In genomic region chr2:10119601-10120157, GRCh38 we compare ENCODE assay signal across 7 cellular contexts. TPM values are rescaled to one million over a fixed set of nuclear protein-coding genes. Genes with fewer than 3 reads are reported as not detected.
DNase-seq lines count a peak whose midpoint lies in the region; ATAC-seq, FAIRE-seq and TF ChIP-seq lines count a peak whose summit lies in the region.

No MANE protein-coding gene starts in this region.

- FAIRE-seq in GM12891 (lab: Jason Lieb, UNC) = no peak

- DNase-seq in activated CD4-positive, alpha-beta memory T cell treated with anti-CD3 and anti-CD28 coated beads for 36 hours = no peak
- DNase-seq in stimulated activated effector memory CD8-positive, alpha-beta T cell treated with anti-CD3 and anti-CD28 coated beads, Interleukin-12 subunit alpha, Interleukin-12 subunit beta, amount 100 ng/mL, for 72 hours (ENCODE audit: low spot score in 2 of 2) = no peak
- no peak for DNase-seq in GM12891 (ENCODE audit: insufficient read length, low spot score)

- peak overlapping the region; percentile 97; the same call in 1 of the 2 replicates for H3K27ac ChIP-seq in HEK293 (ENCODE audit: extremely low read depth, low read depth, low read length)

- H3K4me3 ChIP-seq in HEK293 (ENCODE audit: low read depth, low read length) (peak overlapping the region; percentile 70), iPS-15b (ENCODE audit: low read depth, low read length) (peak overlapping the region; percentile 33)

- H3K27me3 ChIP-seq in iPS-15b (ENCODE audit: control insufficient read depth, insufficient read depth, low read length) = no peaks in the 10 kb centered on the region

- no peaks in the 10 kb centered on the region for H3K9me3 Mint-ChIP-seq in activated CD4-positive, alpha-beta memory T cell treated with anti-CD3 and anti-CD28 coated beads for 36 hours
- no peaks in the 10 kb centered on the region for H3K9me3 Mint-ChIP-seq in stimulated activated effector memory CD8-positive, alpha-beta T cell treated with anti-CD3 and anti-CD28 coated beads, Interleukin-12 subunit alpha, Interleukin-12 subunit beta, amount 100 ng/mL, for 72 hours

- H3K4me1 ChIP-seq in HEK293 (ENCODE audit: control insufficient read depth, insufficient read depth, low read length) = 0 out of 2 replicates have a peak, but pooled peaks cover under 1% of the 10 kb centered on the region
- H3K4me1 ChIP-seq in iPS-15b (ENCODE audit: control insufficient read depth, insufficient read depth, low read length) = no peaks in the 10 kb centered on the region

- no peak overlapping the region for H3K9ac ChIP-seq in iPS-15b (ENCODE audit: low read depth, low read length)

- intact Hi-C loops in activated CD4-positive, alpha-beta memory T cell treated with anti-CD3 and anti-CD28 coated beads for 36 hours (cut with micrococcal nuclease) = loop anchor here (1.0 to 5.0 kb wide), 8 partner anchors 47 to 673 kb away; no protein-coding TSS in a partner anchor

- H3K36me3 ChIP-seq in HEK293 (ENCODE audit: control insufficient read depth in 2 of 2, insufficient read depth in 1 of 2, low read length in 2 of 2) (peaks cover 4 to 15% of the 10 kb centered on the region in 2 experiments; a peak in 2 of 3 replicates), iPS-15b (ENCODE audit: control insufficient read depth, insufficient read depth, low read length) (peaks cover under 1% of the 10 kb centered on the region)

- H3K36me3 Mint-ChIP-seq in activated CD4-positive, alpha-beta memory T cell treated with anti-CD3 and anti-CD28 coated beads for 36 hours = peaks cover 30% of the 10 kb centered on the region
- H3K36me3 Mint-ChIP-seq in stimulated activated effector memory CD8-positive, alpha-beta T cell treated with anti-CD3 and anti-CD28 coated beads, Interleukin-12 subunit alpha, Interleukin-12 subunit beta, amount 100 ng/mL, for 72 hours = peaks cover 47% of the 10 kb centered on the region

- peaks cover 30% of the 10 kb centered on the region for H3K4me1 Mint-ChIP-seq in activated CD4-positive, alpha-beta memory T cell treated with anti-CD3 and anti-CD28 coated beads for 36 hours (ENCODE audit: low read depth)
- H3K4me1 Mint-ChIP-seq in stimulated activated effector memory CD8-positive, alpha-beta T cell treated with anti-CD3 and anti-CD28 coated beads, Interleukin-12 subunit alpha, Interleukin-12 subunit beta, amount 100 ng/mL, for 72 hours = peaks cover 35% of the 10 kb centered on the region

- TF ChIP-seq POLR2A in GM12891 (IDR thresholded peaks at IDR 0.05; ENCODE audit: low read depth, low read length) = no peak

- POLR2A ChIA-PET in HEK293 (lab: Yijun Ruan, JAX) = interaction anchor here (0.6 to 1.8 kb wide), 7 partner anchors 10 to 329 kb away, joined by 3 to 7 read pairs (median 4); partner anchors contain the start of gene ODC1
- POLR2A ChIA-PET in activated CD4-positive, alpha-beta memory T cell treated with anti-CD3 and anti-CD28 coated beads for 36 hours (lab: Charles Lee) = interaction anchor here (1.0 to 1.6 kb wide), 2 partner anchors 23 to 211 kb away, joined by 3 to 8 read pairs; no protein-coding TSS in a partner anchor

- H3K9me3 ChIP-seq in HEK293 (ENCODE audit: control insufficient read depth, insufficient read depth, low read depth, low read length) (no peaks in the 10 kb centered on the region), iPS-15b (ENCODE audit: control insufficient read depth, insufficient read depth, low read length) (no peaks in the 10 kb centered on the region)

- ATAC-seq in stimulated activated effector memory CD8-positive, alpha-beta T cell treated with anti-CD3 and anti-CD28 coated beads, Interleukin-12 subunit alpha, Interleukin-12 subunit beta, amount 100 ng/mL, for 72 hours = no peak
- no peak for ATAC-seq in GM21723 (IDR thresholded peaks at IDR 0.05; ENCODE audit: unreplicated experiment)
- ATAC-seq in GM18861 (IDR thresholded peaks at IDR 0.05; ENCODE audit: unreplicated experiment) = no peak

- no peak for TF ChIP-seq CTCF in HEK293 (tag by site-specific recombination; IDR thresholded peaks at IDR 0.05)

- H3K27me3 Mint-ChIP-seq in activated CD4-positive, alpha-beta memory T cell treated with anti-CD3 and anti-CD28 coated beads for 36 hours = peaks cover 3% of the 10 kb centered on the region

- peak overlapping the region; percentile 86 for H3K4me3 Mint-ChIP-seq in activated CD4-positive, alpha-beta memory T cell treated with anti-CD3 and anti-CD28 coated beads for 36 hours
- peak overlapping the region; percentile 79 for H3K4me3 Mint-ChIP-seq in stimulated activated effector memory CD8-positive, alpha-beta T cell treated with anti-CD3 and anti-CD28 coated beads, Interleukin-12 subunit alpha, Interleukin-12 subunit beta, amount 100 ng/mL, for 72 hours

- H3K27ac Mint-ChIP-seq in activated CD4-positive, alpha-beta memory T cell treated with anti-CD3 and anti-CD28 coated beads for 36 hours = peak overlapping the region; percentile 93
- H3K27ac Mint-ChIP-seq in stimulated activated effector memory CD8-positive, alpha-beta T cell treated with anti-CD3 and anti-CD28 coated beads, Interleukin-12 subunit alpha, Interleukin-12 subunit beta, amount 100 ng/mL, for 72 hours = peak overlapping the region; percentile 77

- CTCF ChIA-PET in HEK293 (lab: Yijun Ruan, JAX) = interaction anchor here (0.7 to 1.9 kb wide), 4 partner anchors 22 to 48 kb away, joined by 3 to 13 read pairs (median 6); no protein-coding TSS in a partner anchor
- CTCF ChIA-PET in activated CD4-positive, alpha-beta memory T cell treated with anti-CD3 and anti-CD28 coated beads for 36 hours (lab: Charles Lee) = interaction anchor here (0.6 to 3.3 kb wide), 7 partner anchors 22 to 316 kb away, joined by 3 to 23 read pairs (median 12); no protein-coding TSS in a partner anchor

TF ChIP-seq in HEK293, 187 proteins besides CTCF, POLR2A, EP300 and RAD21 (continues in another document):
- TF ChIP-seq ZNF350 (tag by site-specific recombination; IDR thresholded peaks at IDR 0.05) = no peak
- TF ChIP-seq OVOL3 (tag by site-specific recombination; IDR thresholded peaks at IDR 0.05) = no peak
- no peak for TF ChIP-seq ZNF521 (tag by site-specific recombination; IDR thresholded peaks at IDR 0.05)
- TF ChIP-seq ZNF221 (tag by site-specific recombination; IDR thresholded peaks at IDR 0.05; ENCODE audit: borderline replicate concordance) = no peak
- TF ChIP-seq YY1 (tag by site-specific recombination; IDR thresholded peaks at IDR 0.05) = no peak
- no peak for TF ChIP-seq ZFP37 (tag by site-specific recombination; IDR thresholded peaks at IDR 0.05)
- TF ChIP-seq ZBTB6 (tag by site-specific recombination; IDR thresholded peaks at IDR 0.05) = peak; percentile 79

TF ChIP-seq in GM12891, 5 proteins besides CTCF, POLR2A, EP300 and RAD21:
- TF ChIP-seq POLR2AphosphoS5 (IDR thresholded peaks at IDR 0.05; ENCODE audit: low read depth, low read length) (no peak), SPI1 (IDR thresholded peaks at IDR 0.05; ENCODE audit: low read depth, low read length) (no peak), TAF1 (IDR thresholded peaks at IDR 0.05; ENCODE audit: low read depth, low read length) (no peak), PAX5 (IDR thresholded peaks at IDR 0.05; ENCODE audit: insufficient read depth, low read length, severe bottlenecking) (no peak), POU2F2 (IDR thresholded peaks at IDR 0.05; ENCODE audit: low read depth, low read length) (no peak)

RNA-seq across cellular contexts. Expression of gene RRM2, which starts 2.9 kb away (rescaled TPM):
- 100 to 1,000 TPM; 523 to 528 TPM for total RNA-seq in activated CD4-positive, alpha-beta memory T cell treated with anti-CD3 and anti-CD28 coated beads for 36 hours
- polyA plus RNA-seq in GM12891 (2012; ENCODE audit: low read depth, missing spikeins) = 114 TPM

RNA-seq across cellular contexts. Expression of gene CYS1, which starts 39.5 kb away (rescaled TPM):
- under 1 TPM in 1 of 2 experiments, not detected in 1; 0.07 TPM for total RNA-seq in activated CD4-positive, alpha-beta memory T cell treated with anti-CD3 and anti-CD28 coated beads for 36 hours
- polyA plus RNA-seq in GM12891 (2012; ENCODE audit: low read depth, missing spikeins) = 2.9 TPM
